In the genomic region with DNA sequence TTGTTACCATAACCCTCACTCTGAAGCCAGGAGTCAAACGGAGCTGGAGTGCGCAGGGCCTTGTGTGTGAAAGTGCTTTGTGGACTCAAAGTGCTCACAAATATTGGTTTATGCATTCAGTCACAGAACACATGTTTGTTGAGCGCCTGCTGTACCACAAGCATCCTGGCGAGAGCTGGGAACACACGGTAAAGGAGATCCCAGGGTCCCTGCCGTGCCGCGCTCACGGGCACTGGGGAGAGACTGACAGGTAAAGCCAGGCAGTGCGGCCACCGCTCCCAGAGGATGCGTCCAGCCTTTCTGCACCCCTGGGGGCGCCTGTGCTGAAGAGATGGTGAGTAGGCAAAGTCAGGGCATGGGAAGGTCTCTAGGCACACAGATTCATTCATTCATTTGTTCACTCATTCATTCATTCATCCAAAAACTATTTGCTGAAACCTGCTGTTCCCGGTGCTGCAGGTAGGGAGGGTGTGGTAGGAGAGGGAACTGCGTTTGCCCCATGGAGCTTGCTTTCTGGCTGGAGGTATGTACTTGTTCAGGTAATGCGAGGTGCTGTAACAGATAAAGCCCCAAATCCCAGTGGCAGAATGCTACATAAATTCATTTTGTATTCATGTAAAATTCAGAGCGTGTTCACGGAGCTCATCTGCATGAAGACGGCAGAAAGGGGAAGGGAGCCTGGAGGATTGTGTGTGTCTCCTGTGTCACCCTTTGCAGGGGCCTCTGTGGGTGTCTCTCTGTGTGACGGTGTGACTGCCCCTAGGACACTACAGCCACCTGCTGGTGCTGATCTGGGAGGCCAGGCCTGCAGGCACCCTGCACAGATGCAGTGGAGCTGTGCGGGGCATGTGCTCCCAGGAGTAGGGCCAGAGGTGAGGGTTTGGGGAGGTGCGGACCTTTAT, we compare ENCODE assay signal across 14 cellular contexts.
DNase-seq lines count a peak whose midpoint lies in the region; ATAC-seq, FAIRE-seq and TF ChIP-seq lines count a peak whose summit lies in the region.
"Had no signal": no experiment of that assay in that cellular context is flagged by ENCODE, and none has a peak within 500 bp of the region (broad histone marks: within the 10 kb centered on the region; RNA-seq: fewer than 3 reads in every experiment).

No MANE protein-coding gene starts in this region.

- peak; percentile 11 for DNase-seq in activated CD8-positive, alpha-beta T cell treated with anti-CD3 and anti-CD28 coated beads for 36 hours
- no peak for DNase-seq in activated CD8-positive, alpha-beta T cell treated with anti-CD3 and anti-CD28 coated beads, Interleukin-2, amount 10 ng/mL, durations not matched to agents 7 days and 5 days
- DNase-seq in K562 (ENCODE audit: extremely low read depth in 1 of 4, low spot score in 3 of 4) (peak in 2 of 4 experiments; percentile 28 to 29), sigmoid colon (peak; percentile 36), GM19240 (ENCODE audit: insufficient read length, low spot score) (no peak)
- DNase-seq in activated T-helper 2 cell treated with anti-CD3 and anti-CD28 coated beads, Interferon-gamma antibody, Interleukin-2, Interleukin-4, amounts not matched to agents 10 μg/mL and 5 μg/mL and 100 μg/mL, durations not matched to agents 14 hours and 24 hours and 36 hours (ENCODE audit: low spot score) = no peak
- DNase-seq in CD4-positive, alpha-beta memory T cell = no peak
- DNase-seq: activated effector memory CD4-positive, alpha-beta T cell treated with Interleukin-2 at 50 U/mL for 16 hours; NCI-H1436; stimulated activated naive CD4-positive, alpha-beta T cell had no signal

- intact Hi-C loops in activated CD8-positive, alpha-beta T cell treated with anti-CD3 and anti-CD28 coated beads for 36 hours (cut with micrococcal nuclease) = no loop called here
- intact Hi-C loops in K562 (cut with micrococcal nuclease) = no loop called here
- intact Hi-C loops in sigmoid colon (cut with DNase I) = no loop called here
- intact Hi-C loops in activated T-helper 2 cell treated with anti-CD3 and anti-CD28 coated beads, Interferon-gamma antibody, Interleukin-2, Interleukin-4, amounts not matched to agents 10 μg/mL and 5 μg/mL and 100 μg/mL, durations not matched to agents 14 hours and 24 hours and 36 hours (cut with micrococcal nuclease) = no loop called here
- intact Hi-C loops in CD4-positive, alpha-beta memory T cell (cut with micrococcal nuclease) = no loop called here

- peaks cover 13% of the 10 kb centered on the region for H3K4me1 Mint-ChIP-seq in activated CD8-positive, alpha-beta T cell treated with anti-CD3 and anti-CD28 coated beads for 36 hours (ENCODE audit: low read depth)
- H3K4me1 Mint-ChIP-seq in activated CD8-positive, alpha-beta T cell treated with anti-CD3 and anti-CD28 coated beads, Interleukin-2, amount 10 ng/mL, durations not matched to agents 7 days and 5 days (ENCODE audit: low read depth) = peaks cover 18% of the 10 kb centered on the region
- H3K4me1 Mint-ChIP-seq in activated T-helper 2 cell treated with anti-CD3 and anti-CD28 coated beads, Interferon-gamma antibody, Interleukin-2, Interleukin-4, amounts not matched to agents 10 μg/mL and 5 μg/mL and 100 μg/mL, durations not matched to agents 14 hours and 24 hours and 36 hours (ENCODE audit: low read depth) = peaks cover 17% of the 10 kb centered on the region
- peaks cover 3 to 16% (median 10%) of the 10 kb centered on the region in 4 donors for H3K4me1 Mint-ChIP-seq in CD4-positive, alpha-beta memory T cell

- 13% methylated on average over 21 of the region's 22 CpGs for WGBS in K562 (ENCODE audit: insufficient coverage, low coverage, missing lambda C conversion rate)
- 77 to 80% methylated on average over 22 of the region's 22 CpGs for WGBS in sigmoid colon, 2 donors

- no peak for TF ChIP-seq CTCF in activated CD8-positive, alpha-beta T cell treated with anti-CD3 and anti-CD28 coated beads for 36 hours (IDR thresholded peaks at IDR 0.05)
- peak; percentile 35; the same call in 1 of the 2 replicates for TF ChIP-seq CTCF in LNCAP (IDR thresholded peaks at IDR 0.05)
- peak; percentile 44 to 47 (median 44) for TF ChIP-seq CTCF in K562 (IDR thresholded peaks at IDR 0.05 in 2 of 3, conservative IDR thresholded peaks at IDR 0.05 in 1 of 3; ENCODE audit: insufficient read depth in 2 of 3, low read depth in 1 of 3, low read length in 3 of 3)
- TF ChIP-seq CTCF in sigmoid colon (IDR thresholded peaks at IDR 0.05) = peak in 1 of 4 experiments; percentile 11

- H3K27ac Mint-ChIP-seq in activated CD8-positive, alpha-beta T cell treated with anti-CD3 and anti-CD28 coated beads for 36 hours = no peak overlapping the region
- no peak overlapping the region for H3K27ac Mint-ChIP-seq in activated CD8-positive, alpha-beta T cell treated with anti-CD3 and anti-CD28 coated beads, Interleukin-2, amount 10 ng/mL, durations not matched to agents 7 days and 5 days
- no peak overlapping the region for H3K27ac Mint-ChIP-seq in activated T-helper 2 cell treated with anti-CD3 and anti-CD28 coated beads, Interferon-gamma antibody, Interleukin-2, Interleukin-4, amounts not matched to agents 10 μg/mL and 5 μg/mL and 100 μg/mL, durations not matched to agents 14 hours and 24 hours and 36 hours
- H3K27ac Mint-ChIP-seq in CD4-positive, alpha-beta memory T cell = no peak overlapping the region
- H3K27ac Mint-ChIP-seq: natural killer cell treated with Interleukin-12 subunit alpha and Interleukin-12 subunit beta and Interleukin-15 and Interleukin-18, amount 100 ng/mL, for 72 hours had no signal

- no TSS peak for BruUV-seq in K562 (replicated peaks; lab: Mats Ljungman, UMichigan)

- H3K27me3 ChIP-seq in K562 (ENCODE audit: control insufficient read depth in 2 of 2, insufficient read depth in 2 of 2, low read length in 2 of 2) = peaks cover 8 to 63% of the 10 kb centered on the region in 2 experiments
- peaks cover 0 to 3% (median 0%) of the 10 kb centered on the region in 3 donors for H3K27me3 ChIP-seq in sigmoid colon
- no peaks in the 10 kb centered on the region for H3K27me3 ChIP-seq in CD4-positive, alpha-beta memory T cell (ENCODE audit: insufficient read depth, low read length)
- H3K27me3 ChIP-seq: Peyer's patch had no signal

- no peaks in the 10 kb centered on the region for H3K9me1 ChIP-seq in K562 (ENCODE audit: control insufficient read depth, insufficient read depth, low read length)

- ATAC-seq in activated CD8-positive, alpha-beta T cell treated with anti-CD3 and anti-CD28 coated beads for 36 hours = no peak
- ATAC-seq in activated CD8-positive, alpha-beta T cell treated with anti-CD3 and anti-CD28 coated beads, Interleukin-2, amount 10 ng/mL, durations not matched to agents 7 days and 5 days = no peak
- ATAC-seq in K562 = peak; percentile 84
- ATAC-seq: natural killer cell treated with Interleukin-12 subunit alpha and Interleukin-12 subunit beta and Interleukin-15 and Interleukin-18, amount 100 ng/mL, for 72 hours had no signal

- no peak overlapping the region for H2AFZ ChIP-seq in K562 (ENCODE audit: low read depth, low read length)

- POLR2A ChIA-PET in activated CD8-positive, alpha-beta T cell treated with anti-CD3 and anti-CD28 coated beads for 36 hours (lab: Charles Lee) = no interaction called here
- POLR2A ChIA-PET in activated CD8-positive, alpha-beta T cell treated with anti-CD3 and anti-CD28 coated beads, Interleukin-2, amount 10 ng/mL, durations not matched to agents 7 days and 5 days (lab: Charles Lee) = no interaction called here
- POLR2A ChIA-PET in K562 (lab: Yijun Ruan, JAX) = no interaction called here
- POLR2A ChIA-PET in CD4-positive, alpha-beta memory T cell (lab: Charles Lee; ENCODE audit: partially characterized antibody) = no interaction called here

- H3K27ac ChIP-seq in K562 (ENCODE audit: extremely low read depth, low read depth, low read length) (no peak overlapping the region), sigmoid colon (no peak overlapping the region)
- H3K27ac ChIP-seq in CD4-positive, alpha-beta memory T cell (ENCODE audit: low read depth, low read length) = no peak overlapping the region
- H3K27ac ChIP-seq: Peyer's patch had no signal

- H3K36me3 ChIP-seq in K562 (ENCODE audit: control insufficient read depth, insufficient read depth, low read length) (no peaks in the 10 kb centered on the region), sigmoid colon (no peaks in the 10 kb centered on the region)
- H3K36me3 ChIP-seq in CD4-positive, alpha-beta memory T cell (ENCODE audit: insufficient read depth, low read length) = no peaks in the 10 kb centered on the region
- H3K36me3 ChIP-seq: Peyer's patch had no signal

- H3K9me3 ChIP-seq in K562 (replicated peaks; ENCODE audit: control insufficient read depth, insufficient read depth, low read depth, low read length) (no peaks in the 10 kb centered on the region), sigmoid colon (no peaks in the 10 kb centered on the region)
- no peaks in the 10 kb centered on the region for H3K9me3 ChIP-seq in CD4-positive, alpha-beta memory T cell (ENCODE audit: control insufficient read depth in 1 of 2, low read length in 2 of 2)
- H3K9me3 ChIP-seq: Peyer's patch had no signal

- CTCF ChIA-PET in activated CD8-positive, alpha-beta T cell treated with anti-CD3 and anti-CD28 coated beads for 36 hours (lab: Charles Lee) = no interaction called here
- CTCF ChIA-PET in activated CD8-positive, alpha-beta T cell treated with anti-CD3 and anti-CD28 coated beads, Interleukin-2, amount 10 ng/mL, durations not matched to agents 7 days and 5 days (lab: Charles Lee) = no interaction called here
- CTCF ChIA-PET in K562 (lab: Yijun Ruan, JAX; ENCODE audit: low intra/inter-chr PET ratio) = no interaction called here
- CTCF ChIA-PET in CD4-positive, alpha-beta memory T cell (lab: Charles Lee; ENCODE audit: partially characterized antibody) = no interaction called here

- H3K4me1 ChIP-seq in K562 (replicated peaks in 1 of 2; ENCODE audit: control insufficient read depth in 2 of 2, insufficient read depth in 2 of 2, low read length in 2 of 2) (no peaks in the 10 kb centered on the region), sigmoid colon (peaks cover 0 to 3% (median under 1%) of the 10 kb centered on the region in 4 donors)
- peaks cover 11% of the 10 kb centered on the region for H3K4me1 ChIP-seq in CD4-positive, alpha-beta memory T cell (ENCODE audit: insufficient read depth, low read length)

- no peak for TF ChIP-seq POLR2A in K562 (conservative IDR thresholded peaks at IDR 0.05)
- TF ChIP-seq POLR2A in sigmoid colon (IDR thresholded peaks at IDR 0.05) = no peak

- H3K4me2 ChIP-seq in K562 (ENCODE audit: insufficient read depth, low read length) = no peak overlapping the region

- TF ChIP-seq EP300 in K562 (IDR thresholded peaks at IDR 0.05; ENCODE audit: low read length) (no peak), sigmoid colon (IDR thresholded peaks at IDR 0.05) (no peak)

- TF ChIP-seq RAD21 in K562 (CRISPR knock-in tag; conservative IDR thresholded peaks at IDR 0.05 in 1 of 2, IDR thresholded peaks at IDR 0.05 in 1 of 2) = peak; percentile 59 to 61

- no peaks in the 10 kb centered on the region for H3K79me2 ChIP-seq in K562 (ENCODE audit: control insufficient read depth, insufficient read depth, low read length)

- H3K9me3 Mint-ChIP-seq in activated CD8-positive, alpha-beta T cell treated with anti-CD3 and anti-CD28 coated beads for 36 hours = no peaks in the 10 kb centered on the region
- no peaks in the 10 kb centered on the region for H3K9me3 Mint-ChIP-seq in activated CD8-positive, alpha-beta T cell treated with anti-CD3 and anti-CD28 coated beads, Interleukin-2, amount 10 ng/mL, durations not matched to agents 7 days and 5 days (ENCODE audit: insufficient read depth)
- no peaks in the 10 kb centered on the region for H3K9me3 Mint-ChIP-seq in activated T-helper 2 cell treated with anti-CD3 and anti-CD28 coated beads, Interferon-gamma antibody, Interleukin-2, Interleukin-4, amounts not matched to agents 10 μg/mL and 5 μg/mL and 100 μg/mL, durations not matched to agents 14 hours and 24 hours and 36 hours
- H3K9me3 Mint-ChIP-seq in CD4-positive, alpha-beta memory T cell = peaks cover 0 to 2% (median 0%) of the 10 kb centered on the region in 8 donors
- H3K9me3 Mint-ChIP-seq: natural killer cell treated with Interleukin-12 subunit alpha and Interleukin-12 subunit beta and Interleukin-15 and Interleukin-18, amount 100 ng/mL, for 72 hours had no signal

- H3K4me3 ChIP-seq in K562 (no peak overlapping the region), sigmoid colon (no peak overlapping the region)
- no peak overlapping the region for H3K4me3 ChIP-seq in CD4-positive, alpha-beta memory T cell (ENCODE audit: low read length in 2 of 2)
- H3K4me3 ChIP-seq: Peyer's patch had no signal

- H3K4me3 Mint-ChIP-seq in activated CD8-positive, alpha-beta T cell treated with anti-CD3 and anti-CD28 coated beads for 36 hours = no peak overlapping the region
- no peak overlapping the region for H3K4me3 Mint-ChIP-seq in activated CD8-positive, alpha-beta T cell treated with anti-CD3 and anti-CD28 coated beads, Interleukin-2, amount 10 ng/mL, durations not matched to agents 7 days and 5 days
- H3K4me3 Mint-ChIP-seq in activated T-helper 2 cell treated with anti-CD3 and anti-CD28 coated beads, Interferon-gamma antibody, Interleukin-2, Interleukin-4, amounts not matched to agents 10 μg/mL and 5 μg/mL and 100 μg/mL, durations not matched to agents 14 hours and 24 hours and 36 hours (ENCODE audit: low read depth) = no peak overlapping the region
- no peak overlapping the region for H3K4me3 Mint-ChIP-seq in CD4-positive, alpha-beta memory T cell
- H3K4me3 Mint-ChIP-seq: natural killer cell treated with Interleukin-12 subunit alpha and Interleukin-12 subunit beta and Interleukin-15 and Interleukin-18, amount 100 ng/mL, for 72 hours had no signal

- H3K9ac ChIP-seq in K562 (ENCODE audit: insufficient read depth in 1 of 2, low read depth in 2 of 2, low read length in 2 of 2) = no peak overlapping the region; a peak in 1 of 4 replicates

- H3K36me3 Mint-ChIP-seq in activated CD8-positive, alpha-beta T cell treated with anti-CD3 and anti-CD28 coated beads for 36 hours (ENCODE audit: low read depth) = no peaks in the 10 kb centered on the region
- H3K36me3 Mint-ChIP-seq in activated CD8-positive, alpha-beta T cell treated with anti-CD3 and anti-CD28 coated beads, Interleukin-2, amount 10 ng/mL, durations not matched to agents 7 days and 5 days (ENCODE audit: low read depth) = no peaks in the 10 kb centered on the region
- no peaks in the 10 kb centered on the region for H3K36me3 Mint-ChIP-seq in activated T-helper 2 cell treated with anti-CD3 and anti-CD28 coated beads, Interferon-gamma antibody, Interleukin-2, Interleukin-4, amounts not matched to agents 10 μg/mL and 5 μg/mL and 100 μg/mL, durations not matched to agents 14 hours and 24 hours and 36 hours (ENCODE audit: low read depth)
- H3K36me3 Mint-ChIP-seq in CD4-positive, alpha-beta memory T cell = no peaks in the 10 kb centered on the region
- H3K36me3 Mint-ChIP-seq: natural killer cell treated with Interleukin-12 subunit alpha and Interleukin-12 subunit beta and Interleukin-15 and Interleukin-18, amount 100 ng/mL, for 72 hours had no signal

- no peaks in the 10 kb centered on the region for H4K20me1 ChIP-seq in K562 (replicated peaks; ENCODE audit: control insufficient read depth, insufficient read depth, low read length)

- peaks cover 14% of the 10 kb centered on the region for H3K27me3 Mint-ChIP-seq in activated CD8-positive, alpha-beta T cell treated with anti-CD3 and anti-CD28 coated beads for 36 hours
- peaks cover 21% of the 10 kb centered on the region for H3K27me3 Mint-ChIP-seq in activated CD8-positive, alpha-beta T cell treated with anti-CD3 and anti-CD28 coated beads, Interleukin-2, amount 10 ng/mL, durations not matched to agents 7 days and 5 days (ENCODE audit: low read depth)
- peaks cover 7% of the 10 kb centered on the region for H3K27me3 Mint-ChIP-seq in activated T-helper 2 cell treated with anti-CD3 and anti-CD28 coated beads, Interferon-gamma antibody, Interleukin-2, Interleukin-4, amounts not matched to agents 10 μg/mL and 5 μg/mL and 100 μg/mL, durations not matched to agents 14 hours and 24 hours and 36 hours (ENCODE audit: low read depth)
- H3K27me3 Mint-ChIP-seq in CD4-positive, alpha-beta memory T cell = peaks cover 10 to 12% of the 10 kb centered on the region in 2 donors

- in situ Hi-C loops in K562 (cut with MboI) = no loop called here

- FAIRE-seq in K562 (lab: Jason Lieb, UNC) = no peak
- FAIRE-seq: islet of Langerhans had no signal

Comparison
In these comparisons a context has a peak if more than half of its experiments do, and no peak if none do; other contexts are left out.
1. DNase-seq: peak in activated CD8-positive, alpha-beta T cell treated with anti-CD3 and anti-CD28 coated beads for 36 hours (single experiment) and sigmoid colon (single experiment); none in activated CD8-positive, alpha-beta T cell treated with anti-CD3 and anti-CD28 coated beads, Interleukin-2, amount 10 ng/mL, durations not matched to agents 7 days and 5 days (single experiment), activated T-helper 2 cell treated with anti-CD3 and anti-CD28 coated beads, Interferon-gamma antibody, Interleukin-2, Interleukin-4, amounts not matched to agents 10 μg/mL and 5 μg/mL and 100 μg/mL, durations not matched to agents 14 hours and 24 hours and 36 hours (single experiment), GM19240 (single experiment) and CD4-positive, alpha-beta memory T cell (0 of 5).